8 cellular contexts compared by ENCODE assay signal in genomic region chr5:140647042-140647341, GRCh38. TPM values are rescaled to one million over a fixed set of nuclear protein-coding genes. Genes with fewer than 3 reads are reported as not detected.
DNase-seq lines count a peak whose midpoint lies in the region; ATAC-seq and TF ChIP-seq lines count a peak whose summit lies in the region.

No MANE protein-coding gene starts in this region.

- no peak for TF ChIP-seq CTCF in GM12865 (IDR thresholded peaks at IDR 0.05; ENCODE audit: insufficient read depth, low read depth, low read length, missing control alignments)
- TF ChIP-seq CTCF in OCI-LY7 (conservative IDR thresholded peaks at IDR 0.05; ENCODE audit: low read length): no peak
- TF ChIP-seq CTCF in epithelial cell of proximal tubule (conservative IDR thresholded peaks at IDR 0.05; ENCODE audit: low read depth, low read length): no peak
- TF ChIP-seq CTCF in parathyroid adenoma (IDR thresholded peaks at IDR 0.05): no peak

- POLR2A ChIA-PET in OCI-LY7 (lab: Charles Lee): interaction anchor here (0.6 to 1.8 kb wide), 8 partner anchors 8 to 291 kb away, joined by 3 to 9 read pairs (median 4); partner anchors contain the start of genes ANKHD1, HARS1, HARS2 and TMCO6

- H3K9ac ChIP-seq in parathyroid adenoma: peak overlapping the region; percentile 71

- H3K27ac ChIP-seq in OCI-LY7 (ENCODE audit: low read depth, low read length, poor library complexity, severe bottlenecking): peak overlapping the region; percentile 47
- peak overlapping the region; percentile 78 for H3K27ac ChIP-seq in parathyroid adenoma

- H3K4me1 ChIP-seq in OCI-LY7 (ENCODE audit: insufficient read depth, low read length, poor library complexity, severe bottlenecking) (peaks cover 11% of the 10 kb centered on the region), parathyroid adenoma (peaks cover 6% of the 10 kb centered on the region)

- no peak for DNase-seq in GM12865 (ENCODE audit: low read depth)
- DNase-seq in OCI-LY7 (ENCODE audit: low spot score): no peak
- DNase-seq in epithelial cell of proximal tubule (ENCODE audit: low read depth): no peak
- DNase-seq in NCI-H2029 treated with DMSO at 0.1 percent for 48 hours (lab: John Stamatoyannopoulos, UW): no peak
- DNase-seq in stimulated activated CD4-positive, alpha-beta T cell treated with anti-CD3 and anti-CD28 coated beads, Interleukin-15, amount 100 ng/mL, for 24 hours: no peak
- DNase-seq in iPS-NIHi11 (ENCODE audit: low spot score): no peak

- no TSS peak for BruUV-seq in OCI-LY7 (replicated peaks; lab: Mats Ljungman, UMichigan)

- H3K4me2 ChIP-seq in OCI-LY7 (ENCODE audit: low read length) (peak overlapping the region; percentile 74), parathyroid adenoma (ENCODE audit: low read length) (peak overlapping the region; percentile 95)

- H3K9me3 ChIP-seq in OCI-LY7 (ENCODE audit: low read length) (no peaks in the 10 kb centered on the region), parathyroid adenoma (ENCODE audit: control insufficient read depth, low read length) (no peaks in the 10 kb centered on the region)

- H3K4me3 ChIP-seq in GM12865 (ENCODE audit: low read depth, low read length) (peak overlapping the region; percentile 79), OCI-LY7 (ENCODE audit: low read depth, low read length, poor library complexity, severe bottlenecking) (peak overlapping the region; percentile 89), epithelial cell of proximal tubule (ENCODE audit: low read depth, low read length) (peak overlapping the region; percentile 95), parathyroid adenoma (ENCODE audit: low read depth, low read length) (peak overlapping the region; percentile 87)

- CTCF ChIA-PET in OCI-LY7 (lab: Charles Lee; ENCODE audit: unreplicated experiment): interaction anchor here (0.9 kb wide), 1 partner anchor 473 kb away, joined by 3 read pairs; the partner anchor contains the start of gene CYSTM1

- H4K20me1 ChIP-seq in OCI-LY7 (ENCODE audit: insufficient read depth, low read length): 0 out of 2 replicates have a peak, but pooled peaks cover 5% of the 10 kb centered on the region

- no peak for ATAC-seq in GM18873 (IDR thresholded peaks at IDR 0.05; ENCODE audit: low FRiP score, unreplicated experiment)

- no peaks in the 10 kb centered on the region for H3K27me3 ChIP-seq in parathyroid adenoma (ENCODE audit: control insufficient read depth, insufficient read depth, low read length)

- peak overlapping the region; percentile 66; the same call in 1 of the 2 replicates for H2AFZ ChIP-seq in OCI-LY7 (ENCODE audit: low read length)
- peak overlapping the region; percentile 94 for H2AFZ ChIP-seq in parathyroid adenoma

- peaks cover 71% of the 10 kb centered on the region for H3K36me3 ChIP-seq in OCI-LY7 (ENCODE audit: insufficient read depth, low read length)
- H3K36me3 ChIP-seq in parathyroid adenoma (ENCODE audit: control insufficient read depth, insufficient read depth, low read length): no peaks in the 10 kb centered on the region

- intact Hi-C loops in OCI-LY7 (cut with micrococcal nuclease; ENCODE audit: unreplicated experiment): no loop called here

- H3K79me2 ChIP-seq in OCI-LY7 (ENCODE audit: insufficient read depth, low read depth, low read length): peaks cover 30% of the 10 kb centered on the region
- peaks cover 21% of the 10 kb centered on the region for H3K79me2 ChIP-seq in parathyroid adenoma

- H3K9me2 ChIP-seq in OCI-LY7 (ENCODE audit: insufficient read depth, low read length): no peaks in the 10 kb centered on the region

RNA-seq across cellular contexts. Expression of gene NDUFA2, which starts 0.4 kb away (rescaled TPM):
- 107 and 166 TPM in 2 replicates for total RNA-seq in OCI-LY7 (2014; rRNA removed; shearing (Covaris generic))
- total RNA-seq in OCI-LY7 (2022) (63.4 and 70.3 TPM in 2 replicates), epithelial cell of proximal tubule (62.0 and 110 TPM in 2 replicates)

RNA-seq across cellular contexts. Expression of gene IK, which starts 0.6 kb away (rescaled TPM):
- 64.4 and 83.7 TPM in 2 replicates for total RNA-seq in OCI-LY7 (2014; rRNA removed; shearing (Covaris generic))
- total RNA-seq in OCI-LY7 (2022) (90.4 and 99.3 TPM in 2 replicates), epithelial cell of proximal tubule (95.4 and 124 TPM in 2 replicates)

RNA-seq across cellular contexts. Expression of gene TMCO6, which starts 7.7 kb away (rescaled TPM):
- 15.4 and 26.9 TPM in 2 replicates for total RNA-seq in OCI-LY7 (2014; rRNA removed; shearing (Covaris generic))
- 36.8 and 38.8 TPM in 2 replicates for total RNA-seq in OCI-LY7 (2022)
- total RNA-seq in epithelial cell of proximal tubule: 9.0 and 127 TPM in 2 replicates

RNA-seq across cellular contexts. Expression of gene CD14, which starts 14.0 kb away (rescaled TPM):
- 0.54 and 1.0 TPM in 2 replicates for total RNA-seq in OCI-LY7 (2014; rRNA removed; shearing (Covaris generic))
- total RNA-seq in OCI-LY7 (2022) (0.52 and 0.76 TPM in 2 replicates), epithelial cell of proximal tubule (not detected in 2 replicates)

RNA-seq across cellular contexts. Expression of gene WDR55, which starts 17.7 kb away (rescaled TPM):
- total RNA-seq in OCI-LY7 (2014; rRNA removed; shearing (Covaris generic)): 18.7 and 23.9 TPM in 2 replicates
- 31.5 and 34.2 TPM in 2 replicates for total RNA-seq in OCI-LY7 (2022)
- 14.6 and 23.4 TPM in 2 replicates for total RNA-seq in epithelial cell of proximal tubule
